In genomic region chr19:57623091-57623490, GRCh38 we compare ENCODE assay signal across 16 cellular contexts. TPM values are rescaled to one million over a fixed set of nuclear protein-coding genes. Genes with fewer than 3 reads are reported as not detected.
DNase-seq lines count a peak whose midpoint lies in the region; ATAC-seq and TF ChIP-seq lines count a peak whose summit lies in the region.
"Had no signal": no experiment of that assay in that cellular context is flagged by ENCODE, and none has a peak within 500 bp of the region (broad histone marks: within the 10 kb centered on the region; RNA-seq: fewer than 3 reads in every experiment).

No MANE protein-coding gene starts in this region.

- H3K9me3 Mint-ChIP-seq in activated T-cell treated with anti-CD3 and anti-CD28 coated beads, Interleukin-2, amount 50 U/mL, for 72 hours, result peaks cover 13 to 46% of the 10 kb centered on the region in 2 donors
- H3K9me3 Mint-ChIP-seq in endothelial cell (ENCODE audit: unreplicated experiment), result peaks cover 43% of the 10 kb centered on the region

- H3K27me3 ChIP-seq in subcutaneous abdominal adipose tissue (ENCODE audit: control insufficient read depth in 5 of 5, insufficient read depth in 4 of 5, low read length in 5 of 5) (peaks cover 0 to 3% (median 0%) of the 10 kb centered on the region in 5 donors), WERI-Rb-1 (ENCODE audit: insufficient read depth, low read depth, severe bottlenecking) (no peaks in the 10 kb centered on the region)

- no peaks in the 10 kb centered on the region for H3K27me3 Mint-ChIP-seq in activated T-cell treated with anti-CD3 and anti-CD28 coated beads, Interleukin-2, amount 50 U/mL, for 72 hours (ENCODE audit: low read depth)
- H3K27me3 Mint-ChIP-seq in endothelial cell (ENCODE audit: unreplicated experiment), result peaks cover 4% of the 10 kb centered on the region
- H3K27me3 Mint-ChIP-seq: B cell; CD4-positive, alpha-beta T cell had no signal

- H3K27ac ChIP-seq in subcutaneous abdominal adipose tissue (ENCODE audit: low read depth, low read length), result no peak overlapping the region
- no peak overlapping the region for H3K27ac ChIP-seq in WERI-Rb-1
- H3K27ac ChIP-seq: HL-60 had no signal

- no peak for ATAC-seq in activated T-cell treated with anti-CD3 and anti-CD28 coated beads, Interleukin-2, amount 50 U/mL, for 72 hours (replicated peaks in 1 of 2)
- no peak for ATAC-seq in GM18520 (IDR thresholded peaks at IDR 0.05; ENCODE audit: unreplicated experiment)
- ATAC-seq: GM23338, HCT116 had no signal

- H3K36me3 Mint-ChIP-seq in activated T-cell treated with anti-CD3 and anti-CD28 coated beads, Interleukin-2, amount 50 U/mL, for 72 hours (ENCODE audit: insufficient read depth in 2 of 2), result peaks cover 51 to 68% of the 10 kb centered on the region in 2 donors
- peaks cover 67% of the 10 kb centered on the region for H3K36me3 Mint-ChIP-seq in endothelial cell (ENCODE audit: low read depth, unreplicated experiment)

- H3K4me3 ChIP-seq in subcutaneous abdominal adipose tissue (ENCODE audit: low read depth in 1 of 5, low read length in 5 of 5), result peak overlapping the region in 3 of 5 donors; percentile 65 to 96 (median 88)
- H3K4me3 ChIP-seq in WERI-Rb-1 (ENCODE audit: low read depth, low read length), result no peak overlapping the region
- H3K4me3 ChIP-seq: GM23338 had no signal

- TF ChIP-seq CTCF in endothelial cell (IDR thresholded peaks at IDR 0.05; ENCODE audit: unreplicated experiment), result no peak
- no peak for TF ChIP-seq CTCF in WERI-Rb-1 (IDR thresholded peaks at IDR 0.05; ENCODE audit: low read depth, low read length)

- H3K4me1 Mint-ChIP-seq in activated T-cell treated with anti-CD3 and anti-CD28 coated beads, Interleukin-2, amount 50 U/mL, for 72 hours (ENCODE audit: low read depth), result no peaks in the 10 kb centered on the region
- H3K4me1 Mint-ChIP-seq in endothelial cell (ENCODE audit: unreplicated experiment), result no peaks in the 10 kb centered on the region
- H3K4me1 Mint-ChIP-seq: GM23338 had no signal

- no peak overlapping the region for H3K9ac ChIP-seq in subcutaneous abdominal adipose tissue (ENCODE audit: low read length in 5 of 5)

- no peak overlapping the region for H3K4me3 Mint-ChIP-seq in activated T-cell treated with anti-CD3 and anti-CD28 coated beads, Interleukin-2, amount 50 U/mL, for 72 hours
- peak overlapping the region; percentile 86 for H3K4me3 Mint-ChIP-seq in endothelial cell (ENCODE audit: unreplicated experiment)
- H3K4me3 Mint-ChIP-seq: B cell; CD4-positive, alpha-beta T cell; GM23338; HFFc6 had no signal

- H3K27ac Mint-ChIP-seq in activated T-cell treated with anti-CD3 and anti-CD28 coated beads, Interleukin-2, amount 50 U/mL, for 72 hours, result peak overlapping the region; percentile 50
- no peak overlapping the region for H3K27ac Mint-ChIP-seq in endothelial cell (ENCODE audit: unreplicated experiment)
- H3K27ac Mint-ChIP-seq: B cell; CD4-positive, alpha-beta T cell; GM23338; HFFc6 had no signal

- peaks cover 40 to 57% (median 48%) of the 10 kb centered on the region in 5 donors for H3K36me3 ChIP-seq in subcutaneous abdominal adipose tissue (ENCODE audit: control insufficient read depth in 5 of 5, insufficient read depth in 5 of 5, low read length in 5 of 5)
- peaks cover 62% of the 10 kb centered on the region for H3K36me3 ChIP-seq in WERI-Rb-1

- DNase-seq in activated T-cell treated with anti-CD3 and anti-CD28 coated beads, Interleukin-2, amount 50 U/mL, for 72 hours, result no peak
- DNase-seq in activated T-cell treated with anti-CD3 and anti-CD28 coated beads, Interleukin-2, amount 50 U/mL, for 1 hour, result no peak
- DNase-seq in endothelial cell (ENCODE audit: low spot score), result no peak
- DNase-seq in WERI-Rb-1, result no peak
- no peak for DNase-seq in 8988T
- DNase-seq: C1 segment of cervical spinal cord; Caco-2; CD4-positive, alpha-beta T cell; HFFc6 had no signal

- H3K9me3 ChIP-seq in subcutaneous abdominal adipose tissue (ENCODE audit: control insufficient read depth in 5 of 5, low read length in 5 of 5), result peaks cover 74 to 95% (median 90%) of the 10 kb centered on the region in 5 donors
- H3K9me3 ChIP-seq in WERI-Rb-1 (ENCODE audit: severe bottlenecking), result peaks cover 29% of the 10 kb centered on the region

- peaks cover 0 to 5% (median 0%) of the 10 kb centered on the region in 5 donors for H3K4me1 ChIP-seq in subcutaneous abdominal adipose tissue (ENCODE audit: control insufficient read depth in 5 of 5, insufficient read depth in 5 of 5, low read length in 5 of 5)
- H3K4me1 ChIP-seq: Caco-2 had no signal

RNA-seq across cellular contexts. Expression of gene ZNF134, which starts 9.0 kb away (rescaled TPM):
- total RNA-seq in activated T-cell treated with anti-CD3 and anti-CD28 coated beads, Interleukin-2, amount 50 U/mL, for 72 hours, result 10 to 100 TPM; 12.8 to 14.0 TPM
- 37.5 TPM for total RNA-seq in endothelial cell (ENCODE audit: unreplicated experiment)

RNA-seq across cellular contexts. Expression of gene ZNF211, which starts 9.9 kb away (rescaled TPM):
- total RNA-seq in activated T-cell treated with anti-CD3 and anti-CD28 coated beads, Interleukin-2, amount 50 U/mL, for 72 hours, result 10 to 100 TPM; 13.5 to 18.2 TPM
- 31.1 TPM for total RNA-seq in endothelial cell (ENCODE audit: unreplicated experiment)

RNA-seq across cellular contexts. Expression of gene ZNF530, which starts 23.4 kb away (rescaled TPM):
- 1 to 10 TPM; 5.6 to 7.9 TPM for total RNA-seq in activated T-cell treated with anti-CD3 and anti-CD28 coated beads, Interleukin-2, amount 50 U/mL, for 72 hours
- total RNA-seq in endothelial cell (ENCODE audit: unreplicated experiment), result 7.2 TPM

RNA-seq across cellular contexts. Expression of gene ZIK1, which starts 39.1 kb away (rescaled TPM):
- 1 to 10 TPM; 5.1 to 9.0 TPM for total RNA-seq in activated T-cell treated with anti-CD3 and anti-CD28 coated beads, Interleukin-2, amount 50 U/mL, for 72 hours
- 19.9 TPM for total RNA-seq in endothelial cell (ENCODE audit: unreplicated experiment)
- total RNA-seq: A172, Caco-2 had no signal

RNA-seq across cellular contexts. Expression of gene ZNF416, which starts 44.4 kb away (rescaled TPM):
- 1 to 10 TPM; 3.2 to 5.5 TPM for total RNA-seq in activated T-cell treated with anti-CD3 and anti-CD28 coated beads, Interleukin-2, amount 50 U/mL, for 72 hours
- total RNA-seq in endothelial cell (ENCODE audit: unreplicated experiment), result 10.9 TPM
